8 cellular contexts compared by ENCODE assay signal in genomic region chr20:19936801-19937583, GRCh38.
DNase-seq lines count a peak whose midpoint lies in the region; ATAC-seq, FAIRE-seq and TF ChIP-seq lines count a peak whose summit lies in the region.

No MANE protein-coding gene starts in this region.

- WGBS in GM12878 (ENCODE audit: insufficient coverage, insufficient replicate concordance, low lambda C conversion rate, missing lambda C conversion rate): 26% methylated on average over 13 of the region's 13 CpGs

- H4K20me1 ChIP-seq in GM12878 (ENCODE audit: control insufficient read depth, insufficient read depth): no peaks in the 10 kb centered on the region

- CTCF ChIA-PET in GM12878 (lab: Yijun Ruan, JAX): interaction anchor here (0.8 to 4.1 kb wide), 8 partner anchors 8 to 109 kb away, joined by 3 to 27 read pairs (median 6); no protein-coding TSS in a partner anchor

- in situ Hi-C loops in GM12878 (cut with MboI): no loop called here

- SMC1A ChIA-PET in GM12878 (lab: Charles Lee; ENCODE audit: uncharacterized antibody, unreplicated experiment): interaction anchor here (1.0 to 8.5 kb wide), 11 partner anchors 9 to 251 kb away, joined by 3 to 139 read pairs (median 5); no protein-coding TSS in a partner anchor

- no peaks in the 10 kb centered on the region for H3K9me3 ChIP-seq in GM12878 (replicated peaks; ENCODE audit: control insufficient read depth, insufficient read depth, low read length)

- no peak overlapping the region for H3K4me3 ChIP-seq in GM12878

- POLR2A ChIA-PET in GM12878 (lab: Charles Lee): interaction anchor here (0.6 to 1.5 kb wide), 4 partner anchors 14 to 116 kb away, joined by 3 to 5 read pairs (median 4); no protein-coding TSS in a partner anchor

- no peak for FAIRE-seq in GM12878 (lab: Jason Lieb, UNC)

- H3K27me3 Mint-ChIP-seq in natural killer cell treated with Interleukin-12 subunit alpha and Interleukin-12 subunit beta and Interleukin-15 and Interleukin-18, amount 100 ng/mL, for 72 hours: peaks cover 53 to 75% of the 10 kb centered on the region in 2 donors

- H3K4me1 Mint-ChIP-seq in natural killer cell treated with Interleukin-12 subunit alpha and Interleukin-12 subunit beta and Interleukin-15 and Interleukin-18, amount 100 ng/mL, for 72 hours (ENCODE audit: low read depth in 2 of 2): peaks cover 29 to 43% of the 10 kb centered on the region in 2 donors

- no peak overlapping the region for H3K9ac ChIP-seq in GM12878 (ENCODE audit: control insufficient read depth, insufficient read depth, low read length)

- H3K79me2 ChIP-seq in GM12878 (ENCODE audit: control insufficient read depth, insufficient read depth, low read length): no peaks in the 10 kb centered on the region

- DNase-seq in GM12878 (ENCODE audit: low read depth, low spot score) (no peak), NCI-H146 treated with DMSO at 0.1 percent for 48 hours (lab: John Stamatoyannopoulos, UW; ENCODE audit: unreplicated experiment) (no peak), SHP77 (lab: John Stamatoyannopoulos, UW) (no peak), NCI-H2029 (lab: John Stamatoyannopoulos, UW) (no peak)
- no peak for DNase-seq in natural killer cell treated with Interleukin-12 subunit alpha and Interleukin-12 subunit beta and Interleukin-15 and Interleukin-18, amount 100 ng/mL, for 72 hours (ENCODE audit: low spot score)
- DNase-seq in effector CD4-positive, alpha-beta T cell: no peak

- H3K9me3 Mint-ChIP-seq in natural killer cell treated with Interleukin-12 subunit alpha and Interleukin-12 subunit beta and Interleukin-15 and Interleukin-18, amount 100 ng/mL, for 72 hours: no peaks in the 10 kb centered on the region

- H3K27ac Mint-ChIP-seq in natural killer cell treated with Interleukin-12 subunit alpha and Interleukin-12 subunit beta and Interleukin-15 and Interleukin-18, amount 100 ng/mL, for 72 hours: no peak overlapping the region

- no peak for TF ChIP-seq EP300 in GM12878 (IDR thresholded peaks at IDR 0.05; ENCODE audit: borderline replicate concordance in 1 of 2, control insufficient read depth in 1 of 2, low read depth in 2 of 2, low read length in 2 of 2)

- TF ChIP-seq POLR2A in GM12878 (IDR thresholded peaks at IDR 0.05; ENCODE audit: low read depth, low read length): no peak

- peaks cover 23% of the 10 kb centered on the region for H3K4me1 ChIP-seq in GM12878 (ENCODE audit: control insufficient read depth, insufficient read depth, low read length)

- no peaks in the 10 kb centered on the region for H3K36me3 Mint-ChIP-seq in natural killer cell treated with Interleukin-12 subunit alpha and Interleukin-12 subunit beta and Interleukin-15 and Interleukin-18, amount 100 ng/mL, for 72 hours

- intact Hi-C loops in GM12878 (cut with micrococcal nuclease; ENCODE audit: unreplicated experiment): loop anchor here (2.0 kb wide), 1 partner anchor 18 kb away; no protein-coding TSS in a partner anchor

- H3K4me2 ChIP-seq in GM12878 (ENCODE audit: control insufficient read depth, insufficient read depth): peak overlapping the region; percentile 78

- no peaks in the 10 kb centered on the region for H3K27me3 ChIP-seq in GM12878 (replicated peaks in 1 of 2; ENCODE audit: control insufficient read depth in 2 of 2, insufficient read depth in 2 of 2, low read length in 1 of 2)

- TF ChIP-seq RAD21 in GM12878 (IDR thresholded peaks at IDR 0.05; ENCODE audit: insufficient read depth, low read depth, low read length): no peak

- peak; percentile 22 for ATAC-seq in GM18867 (IDR thresholded peaks at IDR 0.05; ENCODE audit: unreplicated experiment)
- peak; percentile 20 for ATAC-seq in HG03460 (IDR thresholded peaks at IDR 0.05; ENCODE audit: unreplicated experiment)
- ATAC-seq in GM12878: peak; percentile 61
- peak; percentile 60 to 62 for ATAC-seq in natural killer cell treated with Interleukin-12 subunit alpha and Interleukin-12 subunit beta and Interleukin-15 and Interleukin-18, amount 100 ng/mL, for 72 hours

- H3K27ac ChIP-seq in GM12878 (ENCODE audit: control insufficient read depth, insufficient read depth): no peak overlapping the region

- no peak overlapping the region for H2AFZ ChIP-seq in GM12878 (ENCODE audit: control insufficient read depth, low read depth, low read length)

- RAD21 ChIA-PET in GM12878 (lab: Charles Lee; ENCODE audit: unreplicated experiment): interaction anchor here (1.0 to 5.2 kb wide), 7 partner anchors 9 to 57 kb away, joined by 3 to 51 read pairs (median 3); no protein-coding TSS in a partner anchor

- no peak overlapping the region for H3K4me3 Mint-ChIP-seq in natural killer cell treated with Interleukin-12 subunit alpha and Interleukin-12 subunit beta and Interleukin-15 and Interleukin-18, amount 100 ng/mL, for 72 hours

- no peak for TF ChIP-seq CTCF in GM12878 (IDR thresholded peaks at IDR 0.05 in 2 of 3, conservative IDR thresholded peaks at IDR 0.05 in 1 of 3; ENCODE audit: control insufficient read depth in 2 of 3, extremely low read depth in 1 of 3, insufficient read depth in 1 of 3, low read depth in 3 of 3, low read length in 3 of 3)

- BruUV-seq in GM12878 (replicated peaks; lab: Mats Ljungman, UMichigan): no TSS peak

- H3K36me3 ChIP-seq in GM12878 (ENCODE audit: control insufficient read depth in 2 of 2, insufficient read depth in 2 of 2, low read length in 1 of 2): no peaks in the 10 kb centered on the region

TF ChIP-seq in GM12878, 131 proteins besides CTCF, POLR2A, EP300 and RAD21:
- no peak for TF ChIP-seq WRNIP1 (IDR thresholded peaks at IDR 0.05; ENCODE audit: borderline replicate concordance, low read depth, low read length)
- TF ChIP-seq MLLT1 (IDR thresholded peaks at IDR 0.05): peak; percentile 95
